In the genomic region with DNA sequence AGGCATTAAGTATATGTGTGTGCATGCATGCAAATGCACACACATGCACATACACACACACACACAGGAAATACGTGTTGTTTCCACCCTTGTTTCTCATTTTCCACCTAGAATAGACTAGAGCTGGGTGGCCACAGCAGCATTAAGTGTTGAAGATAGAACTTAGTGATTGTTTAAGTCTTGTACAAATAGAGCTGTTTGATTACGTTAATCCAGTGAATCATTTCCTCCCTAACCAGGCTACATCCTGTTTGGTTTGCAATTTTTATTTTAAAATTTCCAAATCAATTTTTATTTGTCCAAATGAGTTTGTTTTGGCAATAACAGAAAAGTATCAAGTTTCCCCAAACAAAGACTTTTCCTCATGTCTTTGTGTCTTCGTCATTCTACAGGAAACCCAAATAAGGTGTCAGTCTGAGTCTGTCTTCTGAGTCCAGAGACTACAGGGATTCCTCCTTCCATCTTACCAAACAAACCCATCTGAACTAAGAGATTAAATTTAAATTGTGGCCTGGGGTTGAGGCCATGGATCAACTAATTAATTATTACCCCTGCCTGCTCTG, we compare ENCODE assay signal across 7 cellular contexts.
A peak's percentile ranks its signal among the peaks of the same experiment; 100 is the strongest.
DNase-seq lines count a peak whose midpoint lies in the region; ATAC-seq lines count a peak whose summit lies in the region.

No MANE protein-coding gene starts in this region.

- DNase-seq in ELR (ENCODE audit: low read depth) (peak; percentile 92), NCI-H226 (peak; percentile 47), dermis microvascular lymphatic vessel endothelial cell (ENCODE audit: low read depth in 2 of 2) (peak; percentile 79 to 91), pulmonary artery endothelial cell (ENCODE audit: low read depth, low spot score) (peak; percentile 87), GF-D8 (lab: John Stamatoyannopoulos, UW) (no peak), activated T-cell treated with anti-CD3 and anti-CD28 coated beads for 4 hours (no peak)

- ATAC-seq in HG02610 (IDR thresholded peaks at IDR 0.05; ENCODE audit: unreplicated experiment): no peak

Comparison
In these comparisons a context has a peak if more than half of its experiments do, and no peak if none do; other contexts are left out.
1. DNase-seq: peak in ELR (single experiment), NCI-H226 (single experiment), dermis microvascular lymphatic vessel endothelial cell (2 of 2) and pulmonary artery endothelial cell (single experiment); none in GF-D8 (single experiment) and activated T-cell treated with anti-CD3 and anti-CD28 coated beads for 4 hours (single experiment).